ENCODE assay signal across 9 cellular contexts in the genomic region with DNA sequence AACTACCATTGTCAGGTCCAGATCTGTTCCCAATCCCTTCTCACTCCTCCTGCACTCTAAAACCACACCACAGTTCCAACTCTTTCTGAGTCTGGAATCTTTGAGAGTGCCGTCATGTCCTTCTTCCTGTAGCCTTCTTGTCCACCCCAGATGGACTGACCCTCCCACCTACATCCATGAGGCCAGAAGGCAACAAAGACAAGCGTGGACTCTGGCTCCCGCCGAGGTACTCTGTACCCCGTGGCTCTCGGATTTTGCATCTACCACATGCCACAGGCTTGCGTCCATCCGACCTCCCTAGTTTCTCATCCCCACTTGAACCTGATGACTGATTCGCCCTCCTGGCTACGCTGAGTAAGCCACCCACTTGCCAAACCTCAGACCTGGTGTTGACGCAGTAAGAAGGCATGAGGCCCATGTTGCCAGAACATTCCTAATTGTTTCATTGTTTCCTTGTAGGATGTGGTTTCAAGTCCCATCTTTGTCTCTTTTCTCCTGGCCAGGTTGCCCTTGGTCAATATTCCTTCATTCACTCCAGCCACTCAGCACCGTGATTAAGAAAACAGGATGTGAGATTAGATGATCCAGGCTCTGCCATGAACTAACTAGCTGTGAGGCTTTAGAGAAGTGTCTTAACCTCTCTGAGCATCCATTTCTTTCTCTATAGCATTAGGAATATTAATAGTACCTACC. TPM values are rescaled to one million over a fixed set of nuclear protein-coding genes. Genes with fewer than 3 reads are reported as not detected.
DNase-seq lines count a peak whose midpoint lies in the region; ATAC-seq and TF ChIP-seq lines count a peak whose summit lies in the region.
"Had no signal": no experiment of that assay in that cellular context is flagged by ENCODE, and none has a peak within 500 bp of the region (broad histone marks: within the 10 kb centered on the region; RNA-seq: fewer than 3 reads in every experiment).

No MANE protein-coding gene starts in this region.

- no TSS peak for BruUV-seq in Calu3 (replicated peaks; lab: Mats Ljungman, UMichigan)

- no peak for TF ChIP-seq EP300 in esophagus muscularis mucosa (IDR thresholded peaks at IDR 0.05)

- POLR2A ChIA-PET in activated CD4-positive, alpha-beta T cell treated with anti-CD3 and anti-CD28 coated beads for 36 hours (lab: Charles Lee), result no interaction called here

- H3K4me1 Mint-ChIP-seq in Calu3 (ENCODE audit: low read depth, unreplicated experiment), result peaks cover 70% of the 10 kb centered on the region
- peaks cover 18% of the 10 kb centered on the region for H3K4me1 Mint-ChIP-seq in activated CD4-positive, alpha-beta T cell treated with anti-CD3 and anti-CD28 coated beads for 36 hours

- H3K9me3 Mint-ChIP-seq in Calu3 (ENCODE audit: low read depth, unreplicated experiment), result peaks cover 4% of the 10 kb centered on the region
- no peaks in the 10 kb centered on the region for H3K9me3 Mint-ChIP-seq in activated CD4-positive, alpha-beta T cell treated with anti-CD3 and anti-CD28 coated beads for 36 hours (ENCODE audit: low read depth)

- intact Hi-C loops in Calu3 (cut with micrococcal nuclease; ENCODE audit: unreplicated experiment) (no loop called here), esophagus muscularis mucosa (cut with DNase I) (loop anchor here (5.0 kb wide), 1 partner anchor 40 kb away; no protein-coding TSS in a partner anchor), prostate gland (cut with DNase I) (loop anchor here (5.0 kb wide), 1 partner anchor 75 kb away; no protein-coding TSS in a partner anchor)
- intact Hi-C loops in activated CD4-positive, alpha-beta T cell treated with anti-CD3 and anti-CD28 coated beads for 36 hours (cut with DNase I, micrococcal nuclease), result no loop called here

- no peak for ATAC-seq in GM21825 (IDR thresholded peaks at IDR 0.05; ENCODE audit: unreplicated experiment)
- ATAC-seq in activated CD4-positive, alpha-beta T cell treated with anti-CD3 and anti-CD28 coated beads for 36 hours, result no peak

- CTCF ChIA-PET in Calu3 (lab: Charles Lee), result interaction anchor here (0.8 to 1.8 kb wide), 5 partner anchors 21 to 135 kb away, joined by 3 to 5 read pairs (median 4); a partner anchor contains a TSS
- CTCF ChIA-PET in activated CD4-positive, alpha-beta T cell treated with anti-CD3 and anti-CD28 coated beads for 36 hours (lab: Charles Lee), result interaction anchor here (0.9 to 2.9 kb wide), 6 partner anchors 23 to 88 kb away, joined by 3 to 16 read pairs (median 4); no protein-coding TSS in a partner anchor

- peaks cover 0 to 12% (median 0%) of the 10 kb centered on the region in 4 donors for H3K36me3 ChIP-seq in esophagus muscularis mucosa
- H3K36me3 ChIP-seq in prostate gland, result no peaks in the 10 kb centered on the region

- no peaks in the 10 kb centered on the region for H3K27me3 Mint-ChIP-seq in Calu3 (ENCODE audit: unreplicated experiment)
- no peaks in the 10 kb centered on the region for H3K27me3 Mint-ChIP-seq in activated CD4-positive, alpha-beta T cell treated with anti-CD3 and anti-CD28 coated beads for 36 hours

- H3K9me3 ChIP-seq in esophagus muscularis mucosa (no peaks in the 10 kb centered on the region), prostate gland (no peaks in the 10 kb centered on the region)

- TF ChIP-seq CTCF in Calu3 (IDR thresholded peaks at IDR 0.05; ENCODE audit: unreplicated experiment) (no peak), esophagus muscularis mucosa (IDR thresholded peaks at IDR 0.05) (no peak), prostate gland (IDR thresholded peaks at IDR 0.05) (no peak)

- H3K4me3 ChIP-seq in esophagus muscularis mucosa, result no peak overlapping the region
- no peak overlapping the region for H3K4me3 ChIP-seq in prostate gland

- H3K27ac ChIP-seq in esophagus muscularis mucosa (replicated peaks in 1 of 4) (peak overlapping the region; percentile 84 to 88 (median 85)), prostate gland (peak overlapping the region; percentile 89 to 92)

- TF ChIP-seq POLR2A in esophagus muscularis mucosa (IDR thresholded peaks at IDR 0.05; ENCODE audit: low read depth) (no peak), prostate gland (IDR thresholded peaks at IDR 0.05) (no peak)

- H3K27me3 ChIP-seq in esophagus muscularis mucosa (no peaks in the 10 kb centered on the region), prostate gland (replicated peaks; ENCODE audit: insufficient read depth) (no peaks in the 10 kb centered on the region)

- WGBS in esophagus muscularis mucosa, result 88% methylated on average over 12 of the region's 12 CpGs
- WGBS in prostate gland, result 87% methylated on average over 12 of the region's 12 CpGs

- peak overlapping the region; percentile 97 for H3K27ac Mint-ChIP-seq in Calu3 (ENCODE audit: unreplicated experiment)
- H3K27ac Mint-ChIP-seq in activated CD4-positive, alpha-beta T cell treated with anti-CD3 and anti-CD28 coated beads for 36 hours, result no peak overlapping the region

- DNase-seq in Calu3, result peak; percentile 17
- DNase-seq in RPMI8226, result peak; percentile 88
- DNase-seq in esophagus muscularis mucosa (ENCODE audit: extremely low spot score), result no peak
- DNase-seq in prostate gland (ENCODE audit: low spot score), result no peak
- DNase-seq in NCI-H2081 (lab: John Stamatoyannopoulos, UW), result no peak
- DNase-seq in activated CD4-positive, alpha-beta T cell treated with anti-CD3 and anti-CD28 coated beads for 36 hours, result no peak
- DNase-seq in activated CD4-positive, alpha-beta T cell treated with anti-CD3 and anti-CD28 coated beads, Interleukin-2, amount 50 U/mL, for 4 hours, result no peak
- DNase-seq: NCI-H187 had no signal

- peaks cover 55% of the 10 kb centered on the region for H3K36me3 Mint-ChIP-seq in Calu3 (ENCODE audit: insufficient read depth, unreplicated experiment)
- no peaks in the 10 kb centered on the region for H3K36me3 Mint-ChIP-seq in activated CD4-positive, alpha-beta T cell treated with anti-CD3 and anti-CD28 coated beads for 36 hours (ENCODE audit: low read depth)

- no peak overlapping the region for H3K4me3 Mint-ChIP-seq in Calu3 (ENCODE audit: low read depth, unreplicated experiment)
- no peak overlapping the region for H3K4me3 Mint-ChIP-seq in activated CD4-positive, alpha-beta T cell treated with anti-CD3 and anti-CD28 coated beads for 36 hours

- H3K4me1 ChIP-seq in esophagus muscularis mucosa (peaks cover 28 to 48% (median 44%) of the 10 kb centered on the region in 4 donors), prostate gland (replicated peaks) (peaks cover 22% of the 10 kb centered on the region)

RNA-seq across cellular contexts. Expression of a gene that starts 1.1 kb away (rescaled TPM):
- total RNA-seq in Calu3 (2022) (95.9 and 99.1 TPM in 2 replicates), esophagus muscularis mucosa (100 to 1,000 TPM; 163 to 250 (median 203) TPM), prostate gland (100 to 1,000 TPM; 151 to 169 TPM)
- total RNA-seq in activated CD4-positive, alpha-beta T cell treated with anti-CD3 and anti-CD28 coated beads for 36 hours, result 10 to 100 TPM; 21.3 to 22.0 TPM

Comparison
In these comparisons a context has a peak if more than half of its experiments do, and no peak if none do; other contexts are left out.
1. DNase-seq: peak in Calu3 (single experiment) and RPMI8226 (single experiment); none in esophagus muscularis mucosa (single experiment), prostate gland (single experiment), NCI-H2081 (0 of 2), activated CD4-positive, alpha-beta T cell treated with anti-CD3 and anti-CD28 coated beads for 36 hours (single experiment) and activated CD4-positive, alpha-beta T cell treated with anti-CD3 and anti-CD28 coated beads, Interleukin-2, amount 50 U/mL, for 4 hours (0 of 2).
2. intact Hi-C loops: an anchor here in esophagus muscularis mucosa (5.0 kb wide) and prostate gland (5.0 kb wide); none called in Calu3 and activated CD4-positive, alpha-beta T cell treated with anti-CD3 and anti-CD28 coated beads for 36 hours.